ENCODE assay signal across 8 cellular contexts in genomic region chr2:136238214-136238551, GRCh38.
DNase-seq lines count a peak whose midpoint lies in the region; ATAC-seq and TF ChIP-seq lines count a peak whose summit lies in the region.
"Had no signal": no experiment of that assay in that cellular context is flagged by ENCODE, and none has a peak within 500 bp of the region (broad histone marks: within the 10 kb centered on the region; RNA-seq: fewer than 3 reads in every experiment).

No MANE protein-coding gene starts in this region.

- H3K27ac Mint-ChIP-seq in stimulated activated naive CD8-positive, alpha-beta T cell treated with anti-CD3 and anti-CD28 coated beads, Interleukin-15, amount 100 ng/mL, for 72 hours, result peak overlapping the region; percentile 89 to 91
- no peak overlapping the region for H3K27ac Mint-ChIP-seq in HFFc6

- TF ChIP-seq CTCF in RWPE1 (conservative IDR thresholded peaks at IDR 0.05; ENCODE audit: low read depth), result no peak
- no peak for TF ChIP-seq CTCF in HFFc6 (IDR thresholded peaks at IDR 0.05)

- H3K4me3 Mint-ChIP-seq in stimulated activated naive CD8-positive, alpha-beta T cell treated with anti-CD3 and anti-CD28 coated beads, Interleukin-15, amount 100 ng/mL, for 72 hours, result peak overlapping the region in 1 of 2 donors; percentile 46
- no peak overlapping the region for H3K4me3 Mint-ChIP-seq in HFFc6

- CTCF ChIA-PET in RWPE1 (lab: Yijun Ruan, JAX), result interaction anchor here (0.7 kb wide), 1 partner anchor 11 kb away, joined by 3 read pairs; no protein-coding TSS in a partner anchor

- DNase-seq in RWPE1 (ENCODE audit: low spot score) (no peak), epithelial cell of prostate (ENCODE audit: low read depth, low spot score) (peak; percentile 10), NCI-H1105 (lab: John Stamatoyannopoulos, UW) (no peak), HFFc6 (no peak)
- no peak for DNase-seq in stimulated activated naive CD8-positive, alpha-beta T cell treated with anti-CD3 and anti-CD28 coated beads, Interleukin-15, amount 100 ng/mL, for 72 hours
- no peak for DNase-seq in stimulated activated CD4-positive, alpha-beta T cell treated with anti-CD3 and anti-CD28 coated beads, Interleukin-12 subunit alpha, Interleukin-12 subunit beta, amount 100 ng/mL, for 4 hours
- DNase-seq: NCI-H1694 treated with DMSO at 0.1 percent for 48 hours had no signal

- peaks cover 49% of the 10 kb centered on the region for H3K4me1 Mint-ChIP-seq in stimulated activated naive CD8-positive, alpha-beta T cell treated with anti-CD3 and anti-CD28 coated beads, Interleukin-15, amount 100 ng/mL, for 72 hours
- no peaks in the 10 kb centered on the region for H3K4me1 Mint-ChIP-seq in HFFc6 (ENCODE audit: low read depth)

- H3K27ac ChIP-seq in RWPE1 (peak overlapping the region; percentile 40), epithelial cell of prostate (peak overlapping the region; percentile 68)

- H3K9me3 Mint-ChIP-seq in stimulated activated naive CD8-positive, alpha-beta T cell treated with anti-CD3 and anti-CD28 coated beads, Interleukin-15, amount 100 ng/mL, for 72 hours, result no peaks in the 10 kb centered on the region
- peaks cover 7% of the 10 kb centered on the region for H3K9me3 Mint-ChIP-seq in HFFc6

- ATAC-seq in HG02852 (IDR thresholded peaks at IDR 0.05; ENCODE audit: unreplicated experiment), result peak; percentile 2
- no peak for ATAC-seq in stimulated activated naive CD8-positive, alpha-beta T cell treated with anti-CD3 and anti-CD28 coated beads, Interleukin-15, amount 100 ng/mL, for 72 hours

- no peaks in the 10 kb centered on the region for H3K27me3 Mint-ChIP-seq in stimulated activated naive CD8-positive, alpha-beta T cell treated with anti-CD3 and anti-CD28 coated beads, Interleukin-15, amount 100 ng/mL, for 72 hours
- H3K27me3 Mint-ChIP-seq in HFFc6 (ENCODE audit: insufficient read depth), result no peaks in the 10 kb centered on the region; the same call in 1 of the 2 replicates

- H3K36me3 Mint-ChIP-seq in HFFc6 (ENCODE audit: low read depth), result no peaks in the 10 kb centered on the region

- POLR2A ChIA-PET in RWPE1 (lab: Yijun Ruan, JAX; ENCODE audit: low non-redundant PET), result no interaction called here
